In genomic region chrX:24144528-24144927, GRCh38 we compare ENCODE assay signal across 19 cellular contexts. TPM values are rescaled to one million over a fixed set of nuclear protein-coding genes. Genes with fewer than 3 reads are reported as not detected.
A peak's percentile ranks its signal among the peaks of the same experiment; 100 is the strongest.
DNase-seq lines count a peak whose midpoint lies in the region; ATAC-seq and TF ChIP-seq lines count a peak whose summit lies in the region.
"Had no signal": no experiment of that assay in that cellular context is flagged by ENCODE, and none has a peak within 500 bp of the region (broad histone marks: within the 10 kb centered on the region; RNA-seq: fewer than 3 reads in every experiment).

No MANE protein-coding gene starts in this region.

- H3K9me3 ChIP-seq in CD4-positive, alpha-beta T cell (ENCODE audit: control insufficient read depth, low read length) = no peaks in the 10 kb centered on the region
- no peaks in the 10 kb centered on the region for H3K9me3 ChIP-seq in PC-9 (ENCODE audit: insufficient read depth, low read depth)

- peaks cover 36% of the 10 kb centered on the region for H3F3A ChIP-seq in PC-9 (ENCODE audit: insufficient read depth, low read depth)

- H3K27me3 Mint-ChIP-seq in CD4-positive, alpha-beta T cell = no peaks in the 10 kb centered on the region
- H3K27me3 Mint-ChIP-seq in nephron (ENCODE audit: low read depth) = peaks cover 5% of the 10 kb centered on the region
- no peaks in the 10 kb centered on the region for H3K27me3 Mint-ChIP-seq in progenitor cell of endocrine pancreas
- H3K27me3 Mint-ChIP-seq: CD8-positive, alpha-beta memory T cell had no signal

- H3K4me1 ChIP-seq in ACC112 (ENCODE audit: control insufficient read depth, insufficient read depth, low read length, unreplicated experiment) (peaks cover 43% of the 10 kb centered on the region), PC-9 (replicated peaks; ENCODE audit: insufficient read depth) (peaks cover 54% of the 10 kb centered on the region)

- H3K4me2 ChIP-seq in PC-9 = no peak overlapping the region
- H3K4me2 ChIP-seq: GM23338 had no signal

- DNase-seq in CD4-positive, alpha-beta T cell = no peak
- DNase-seq in PC-9 = no peak
- DNase-seq in NCI-H446 (lab: John Stamatoyannopoulos, UW) = no peak
- DNase-seq in progenitor cell of endocrine pancreas (ENCODE audit: low spot score, unreplicated experiment) = no peak
- no peak for DNase-seq in NCI-H1436 treated with DMSO at 0.1 percent for 48 hours (lab: John Stamatoyannopoulos, UW)
- DNase-seq: AML-193; CD8-positive, alpha-beta memory T cell; COR-L47; DMS153; DMS79; GDM1; HCEC 1CT; HFFc6; KBM-7 had no signal

- no peaks in the 10 kb centered on the region for H3K9me3 Mint-ChIP-seq in CD4-positive, alpha-beta T cell
- H3K9me3 Mint-ChIP-seq in nephron (no peaks in the 10 kb centered on the region), progenitor cell of endocrine pancreas (ENCODE audit: low read depth) (no peaks in the 10 kb centered on the region)
- H3K9me3 Mint-ChIP-seq: CD8-positive, alpha-beta memory T cell; GM23338; HFFc6; IgD-negative memory B cell had no signal

- POLR2A ChIA-PET in CD4-positive, alpha-beta T cell (lab: Charles Lee) = interaction anchor here (1.0 kb wide), 1 partner anchor 90 kb away, joined by 10 read pairs; the partner anchor contains the start of gene EIF2S3
- POLR2A ChIA-PET in PC-9 (lab: Charles Lee; ENCODE audit: unreplicated experiment) = no interaction called here

- ATAC-seq in CD4-positive, alpha-beta T cell (ENCODE audit: poor library complexity) = no peak
- no peak for ATAC-seq in HG03108 (IDR thresholded peaks at IDR 0.05; ENCODE audit: unreplicated experiment)
- ATAC-seq: GM23338 had no signal

- no peak overlapping the region for H3K4me3 ChIP-seq in ACC112 (ENCODE audit: low read depth, low read length)
- H3K4me3 ChIP-seq in PC-9 = no peak overlapping the region
- H3K4me3 ChIP-seq: GM23338 had no signal

- H2AFZ ChIP-seq in ACC112 (ENCODE audit: low read length, unreplicated experiment) (no peak overlapping the region), PC-9 (no peak overlapping the region)
- H2AFZ ChIP-seq: GM23338 had no signal

- no peak for TF ChIP-seq CTCF in CD4-positive, alpha-beta T cell (IDR thresholded peaks at IDR 0.05)
- TF ChIP-seq CTCF in PC-9 (conservative IDR thresholded peaks at IDR 0.05) (no peak), nephron (IDR thresholded peaks at IDR 0.05; ENCODE audit: unreplicated experiment in 3 of 3) (no peak), progenitor cell of endocrine pancreas (IDR thresholded peaks at IDR 0.05; ENCODE audit: unreplicated experiment) (no peak)

- no peaks in the 10 kb centered on the region for H3K36me3 Mint-ChIP-seq in CD4-positive, alpha-beta T cell (ENCODE audit: low read depth)
- H3K36me3 Mint-ChIP-seq in nephron (ENCODE audit: low read depth) = no peaks in the 10 kb centered on the region
- H3K36me3 Mint-ChIP-seq in progenitor cell of endocrine pancreas (ENCODE audit: insufficient read depth) = no peaks in the 10 kb centered on the region
- H3K36me3 Mint-ChIP-seq: CD8-positive, alpha-beta memory T cell had no signal

- H3K79me2 ChIP-seq in ACC112 (ENCODE audit: control insufficient read depth, insufficient read depth, low read length, unreplicated experiment) (peaks cover 4% of the 10 kb centered on the region), PC-9 (ENCODE audit: low read depth) (peaks cover 10% of the 10 kb centered on the region)

- H3K27ac Mint-ChIP-seq in CD4-positive, alpha-beta T cell = peak overlapping the region; percentile 67
- peak overlapping the region in 2 of 3 experiments; percentile 100 for H3K27ac Mint-ChIP-seq in nephron
- no peak overlapping the region for H3K27ac Mint-ChIP-seq in progenitor cell of endocrine pancreas
- H3K27ac Mint-ChIP-seq: GM23338 had no signal

- no peak overlapping the region for H3K4me3 Mint-ChIP-seq in CD4-positive, alpha-beta T cell
- H3K4me3 Mint-ChIP-seq in nephron (no peak overlapping the region), progenitor cell of endocrine pancreas (ENCODE audit: low read depth) (no peak overlapping the region)
- H3K4me3 Mint-ChIP-seq: CD8-positive, alpha-beta memory T cell; GM23338; HFFc6 had no signal

- CTCF ChIA-PET in CD4-positive, alpha-beta T cell (lab: Charles Lee) = interaction anchor here (1.1 kb wide), 1 partner anchor 90 kb away, joined by 3 read pairs; the partner anchor contains the start of gene EIF2S3
- CTCF ChIA-PET in PC-9 (lab: Charles Lee) = no interaction called here

- H3K27ac ChIP-seq in ACC112 (ENCODE audit: low read depth, low read length) (peak overlapping the region; percentile 99), PC-9 (peak overlapping the region; percentile 92; the same call in 1 of the 2 replicates)
- no peak overlapping the region for H3K27ac ChIP-seq in CD4-positive, alpha-beta T cell (ENCODE audit: low read depth, low read length)

- H3K36me3 ChIP-seq in ACC112 (ENCODE audit: insufficient read depth, low read length) (no peaks in the 10 kb centered on the region), PC-9 (ENCODE audit: low read depth) (no peaks in the 10 kb centered on the region)

- H3K4me1 Mint-ChIP-seq in CD4-positive, alpha-beta T cell (ENCODE audit: low read depth) = peaks cover 40% of the 10 kb centered on the region
- peaks cover 58% of the 10 kb centered on the region for H3K4me1 Mint-ChIP-seq in nephron
- peaks cover 46% of the 10 kb centered on the region for H3K4me1 Mint-ChIP-seq in progenitor cell of endocrine pancreas (ENCODE audit: low read depth)

- no peaks in the 10 kb centered on the region for H4K20me1 ChIP-seq in PC-9 (ENCODE audit: insufficient read depth)

- BruUV-seq in PC-9 (replicated peaks; lab: Mats Ljungman, UMichigan) = no TSS peak

- intact Hi-C loops in CD4-positive, alpha-beta T cell (cut with DNase I, micrococcal nuclease) = loop anchor here in 1 of 2 experiments (10.0 kb wide), 1 partner anchor 360 kb away; the partner anchor contains the start of gene SAT1
- intact Hi-C loops in PC-9 (cut with micrococcal nuclease; ENCODE audit: unreplicated experiment) = no loop called here

- H3K9me2 ChIP-seq in PC-9 (ENCODE audit: insufficient read depth) = no peaks in the 10 kb centered on the region

- H3K27me3 ChIP-seq in ACC112 (ENCODE audit: insufficient read depth, low read length) (no peaks in the 10 kb centered on the region), PC-9 (ENCODE audit: insufficient read depth, low read depth) (no peaks in the 10 kb centered on the region)
- no peaks in the 10 kb centered on the region for H3K27me3 ChIP-seq in CD4-positive, alpha-beta T cell (ENCODE audit: control insufficient read depth, insufficient read depth, low read length)

RNA-seq across cellular contexts. Expression of gene ZFX, which starts 5.0 kb away (rescaled TPM):
- 10 to 100 TPM; 44.2 to 50.1 TPM for total RNA-seq in CD4-positive, alpha-beta T cell
- total RNA-seq in PC-9 (2021) (39.1 and 39.6 TPM in 2 replicates), progenitor cell of endocrine pancreas (113 and 116 TPM in 2 replicates)
